Comparison of ENCODE assay signal across 1 cellular context in genomic region chr1:179025125-179025974, GRCh38.
TF ChIP-seq lines count a peak whose summit lies in the region.

Gene FAM20B (plus strand): TSS chr1:179025894. CDS start chr1:179043848, 17,954 bp downstream.

TF ChIP-seq in K562, 482 proteins besides CTCF, POLR2A, EP300 and RAD21 (continued from another document):
- 0 out of 2 replicates have a peak, but pooled peaks have one; percentile 31 for TF ChIP-seq ZBTB26 (CRISPR knock-in tag; IDR thresholded peaks at IDR 0.05)
- peak; percentile 72; the same call in 1 of the 2 replicates for TF ChIP-seq MTA1 (IDR thresholded peaks at IDR 0.05; ENCODE audit: borderline replicate concordance)
- TF ChIP-seq BRF2 (IDR thresholded peaks at IDR 0.05; ENCODE audit: borderline replicate concordance, insufficient read depth, insufficient read length): no peak
- no peak for TF ChIP-seq SPI1 (IDR thresholded peaks at IDR 0.05; ENCODE audit: borderline replicate concordance, low read depth, low read length)
- TF ChIP-seq POLR2G (IDR thresholded peaks at IDR 0.05; ENCODE audit: low read depth, low read length): peak; percentile 28
- peak in 1 of 2 experiments; percentile 85; a peak in 2 of 3 replicates for TF ChIP-seq CBX3 (IDR thresholded peaks at IDR 0.05; ENCODE audit: borderline replicate concordance in 1 of 2, low read length in 2 of 2)
- TF ChIP-seq SREBF1 (IDR thresholded peaks at IDR 0.05; ENCODE audit: borderline replicate concordance, low read depth, low read length): peak; percentile 69; the same call in 1 of the 2 replicates
- peak; percentile 95 for TF ChIP-seq GATAD2A (IDR thresholded peaks at IDR 0.05)
- TF ChIP-seq SIX5 (IDR thresholded peaks at IDR 0.05; ENCODE audit: borderline replicate concordance in 1 of 2, insufficient read depth in 1 of 2, low read depth in 1 of 2, low read length in 2 of 2): peak in 1 of 2 experiments; percentile 28; a peak in 1 of 4 replicates
- TF ChIP-seq FOXM1 (IDR thresholded peaks at IDR 0.05; ENCODE audit: low read depth): peak; percentile 93
- TF ChIP-seq FOXM1 (CRISPR knock-in tag; IDR thresholded peaks at IDR 0.05; ENCODE audit: low read depth): no peak
- peak; percentile 64; the same call in 1 of the 2 replicates for TF ChIP-seq SNIP1 (IDR thresholded peaks at IDR 0.05; ENCODE audit: low read depth)
- TF ChIP-seq E2F4 (CRISPR knock-in tag; IDR thresholded peaks at IDR 0.05; ENCODE audit: low read depth): no peak
- TF ChIP-seq LCOR (CRISPR knock-in tag; IDR thresholded peaks at IDR 0.05): no peak
- 0 out of 2 replicates have a peak, but pooled peaks have one; percentile 51 for TF ChIP-seq PHB2 (IDR thresholded peaks at IDR 0.05; ENCODE audit: low read depth)
- TF ChIP-seq CHAMP1 (IDR thresholded peaks at IDR 0.05): 0 out of 2 replicates have a peak, but pooled peaks have one; percentile 33
- TF ChIP-seq ELF4 (CRISPR knock-in tag; IDR thresholded peaks at IDR 0.05): peak; percentile 95
- TF ChIP-seq CHD4 (IDR thresholded peaks at IDR 0.05; ENCODE audit: insufficient read depth, insufficient replicate concordance, low read depth, low read length, poor library complexity, severe bottlenecking): peak; percentile 63
- peak; percentile 68 for TF ChIP-seq DPF2 (IDR thresholded peaks at IDR 0.05)
- 0 out of 2 replicates have a peak, but pooled peaks have one; percentile 65 for TF ChIP-seq OTX1 (CRISPR knock-in tag; IDR thresholded peaks at IDR 0.05)
- TF ChIP-seq NCOA4 (IDR thresholded peaks at IDR 0.05; ENCODE audit: partially characterized antibody): no peak
